Comparison of ENCODE assay signal across 8 cellular contexts in genomic region chr21:43921979-43922945, GRCh38. TPM values are rescaled to one million over a fixed set of nuclear protein-coding genes. Genes with fewer than 3 reads are reported as not detected.
DNase-seq lines count a peak whose midpoint lies in the region; ATAC-seq and TF ChIP-seq lines count a peak whose summit lies in the region.

No MANE protein-coding gene starts in this region.

- TF ChIP-seq CTCF in suprapubic skin (IDR thresholded peaks at IDR 0.05): no peak

- H3K27ac ChIP-seq in effector memory CD4-positive, alpha-beta T cell (ENCODE audit: insufficient read depth, low read length, poor library complexity, severe bottlenecking): peak overlapping the region; percentile 47
- H3K27ac ChIP-seq in suprapubic skin: no peak overlapping the region

- WGBS in suprapubic skin: 66% methylated on average over 23 of the region's 27 CpGs

- H3K9me3 ChIP-seq in effector memory CD4-positive, alpha-beta T cell (ENCODE audit: control insufficient read depth, low read length): no peaks in the 10 kb centered on the region
- H3K9me3 ChIP-seq in suprapubic skin: no peaks in the 10 kb centered on the region

- no peaks in the 10 kb centered on the region for H3K27me3 ChIP-seq in effector memory CD4-positive, alpha-beta T cell (replicated peaks; ENCODE audit: control insufficient read depth, insufficient read depth, low read length, poor library complexity, severe bottlenecking)
- H3K27me3 ChIP-seq in suprapubic skin: no peaks in the 10 kb centered on the region

- H3K4me1 ChIP-seq in effector memory CD4-positive, alpha-beta T cell (ENCODE audit: control insufficient read depth, insufficient read depth, low read length, poor library complexity, severe bottlenecking): peaks cover 27% of the 10 kb centered on the region
- H3K4me1 ChIP-seq in suprapubic skin: peaks cover 46% of the 10 kb centered on the region

- no peak for TF ChIP-seq POLR2A in suprapubic skin (IDR thresholded peaks at IDR 0.05)

- H3K36me3 ChIP-seq in effector memory CD4-positive, alpha-beta T cell (ENCODE audit: control insufficient read depth, insufficient read depth, low read length): peaks cover 9% of the 10 kb centered on the region
- H3K36me3 ChIP-seq in suprapubic skin: peaks cover 4% of the 10 kb centered on the region

- ATAC-seq in GM21576 (IDR thresholded peaks at IDR 0.05; ENCODE audit: unreplicated experiment) (peak; percentile 49), GM18511 (IDR thresholded peaks at IDR 0.05; ENCODE audit: unreplicated experiment) (no peak)

- H3K4me3 ChIP-seq in effector memory CD4-positive, alpha-beta T cell (ENCODE audit: insufficient read depth, low read depth, low read length, poor library complexity, severe bottlenecking): no peak overlapping the region
- no peak overlapping the region for H3K4me3 ChIP-seq in suprapubic skin

- DNase-seq in activated CD4-positive, alpha-beta T cell treated with anti-CD3 and anti-CD28 coated beads for 1 hour: peak; percentile 45
- peak in 1 of 3 donors; percentile 19 for DNase-seq in effector memory CD4-positive, alpha-beta T cell
- DNase-seq in stimulated activated CD4-positive, alpha-beta T cell treated with anti-CD3 and anti-CD28 coated beads, TNF-alpha, amount 100 ng/mL, for 1 hour (ENCODE audit: low read depth in 3 of 3, low spot score in 1 of 3): peak; percentile 24 to 45 (median 26)
- DNase-seq in LoVo (ENCODE audit: low spot score) (no peak), DMS79 treated with DMSO at 0.1 percent for 48 hours (lab: John Stamatoyannopoulos, UW) (no peak), suprapubic skin (ENCODE audit: low spot score in 2 of 2) (no peak)

- TF ChIP-seq EP300 in suprapubic skin (IDR thresholded peaks at IDR 0.05): no peak

RNA-seq across cellular contexts. Expression of gene AGPAT3, which starts 57.2 kb away (rescaled TPM):
- total RNA-seq in suprapubic skin: 10 to 100 TPM; 61.0 to 77.9 (median 69.4) TPM

Comparison
In these comparisons a context has a peak if more than half of its experiments do, and no peak if none do; other contexts are left out.
1. DNase-seq: peak in activated CD4-positive, alpha-beta T cell treated with anti-CD3 and anti-CD28 coated beads for 1 hour (single experiment) and stimulated activated CD4-positive, alpha-beta T cell treated with anti-CD3 and anti-CD28 coated beads, TNF-alpha, amount 100 ng/mL, for 1 hour (3 of 3); none in LoVo (single experiment), DMS79 treated with DMSO at 0.1 percent for 48 hours (single experiment) and suprapubic skin (0 of 2).